In genomic region chr12:11049806-11050531, GRCh38 we compare ENCODE assay signal across 5 cellular contexts. TPM values are rescaled to one million over a fixed set of nuclear protein-coding genes. Genes with fewer than 3 reads are reported as not detected.
"Had no signal": no experiment of that assay in that cellular context is flagged by ENCODE, and none has a peak within 500 bp of the region (broad histone marks: within the 10 kb centered on the region; RNA-seq: fewer than 3 reads in every experiment).

No MANE protein-coding gene starts in this region.

RNA-seq across cellular contexts. Expression of gene TAS2R46, which starts 12.1 kb away (rescaled TPM):
- total RNA-seq: HT1080 had no signal

RNA-seq across cellular contexts. Expression of gene TAS2R31, which starts 18.8 kb away (rescaled TPM):
- total RNA-seq: H4 had no signal

RNA-seq across cellular contexts. Expression of gene TAS2R43, which starts 42.1 kb away (rescaled TPM):
- total RNA-seq: H4, H7, HFFc6, HT1080 had no signal
- polyA plus RNA-seq: IMR-90 had no signal
